1 cellular context compared by ENCODE assay signal in the genomic region with DNA sequence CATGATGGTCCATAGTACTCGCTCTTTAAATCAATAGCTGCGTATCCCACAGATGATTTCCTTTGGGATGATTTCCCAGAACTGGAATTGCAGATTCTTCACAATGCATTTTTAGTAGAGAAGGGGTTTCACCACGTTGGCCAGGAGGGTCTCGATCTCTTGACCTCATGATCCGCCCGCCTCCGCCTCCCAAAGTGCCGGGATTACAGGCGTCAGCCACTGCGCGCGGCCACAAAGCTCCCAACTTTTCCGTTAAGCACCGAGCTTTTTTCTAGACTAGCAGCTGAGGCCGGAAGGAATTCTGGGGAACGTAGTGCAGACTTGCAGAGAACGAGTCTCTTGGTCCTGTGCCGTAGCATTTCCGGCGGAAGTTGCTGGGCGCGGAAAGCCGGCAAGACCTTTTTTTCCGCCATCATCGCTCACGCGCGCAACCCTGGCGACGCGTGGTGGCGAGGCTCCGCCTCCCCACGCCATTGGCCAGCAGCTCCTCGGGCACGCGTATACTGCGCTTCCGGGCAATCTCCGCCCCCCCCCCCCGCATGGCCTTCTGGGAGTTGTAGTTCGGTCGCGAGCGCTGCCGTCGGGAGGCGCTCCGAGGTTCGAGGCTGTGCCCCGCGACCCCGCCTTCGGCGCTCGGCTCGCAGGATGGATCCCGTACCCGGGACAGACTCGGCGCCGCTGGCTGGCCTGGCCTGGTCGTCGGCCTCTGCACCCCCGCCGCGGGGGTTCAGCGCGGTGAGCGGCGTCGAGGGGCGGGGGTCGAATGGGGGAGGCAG.
A peak's percentile ranks its signal among the peaks of the same experiment; 100 is the strongest.
TF ChIP-seq lines count a peak whose summit lies in the region.

A gene (plus strand): TSS at position 557 of the 776 bp plus-strand sequence. CDS start 89 bp downstream, at position 646.

TF ChIP-seq in HepG2, 621 proteins besides CTCF, POLR2A, EP300 and RAD21 (continued from another document and continues in another):
- TF ChIP-seq REL (CRISPR knock-in tag; conservative IDR thresholded peaks at IDR 0.05) (no peak), NCOA5 (CRISPR knock-in tag; IDR thresholded peaks at IDR 0.05) (no peak), HDAC6 (IDR thresholded peaks at IDR 0.05; ENCODE audit: low read depth, low read length) (no peak), RBM22 (optimal IDR thresholded peaks at IDR 0.05; ENCODE audit: low read length) (peak; percentile 67), ZNF253 (CRISPR knock-in tag; IDR thresholded peaks at IDR 0.05; ENCODE audit: borderline replicate concordance) (no peak), NR2F2 (IDR thresholded peaks at IDR 0.05; ENCODE audit: borderline replicate concordance, low read depth) (no peak), KDM5A (IDR thresholded peaks at IDR 0.05; ENCODE audit: borderline replicate concordance, low read length) (peak; percentile 57; the same call in 1 of the 2 replicates), ZNF674 (CRISPR knock-in tag; IDR thresholded peaks at IDR 0.05; ENCODE audit: low read depth) (no peak), ZFYVE20 (CRISPR knock-in tag; IDR thresholded peaks at IDR 0.05; ENCODE audit: borderline replicate concordance, low read depth) (no peak), ZNF577 (CRISPR knock-in tag; IDR thresholded peaks at IDR 0.05; ENCODE audit: borderline replicate concordance, low read depth) (no peak), MAF1 (CRISPR knock-in tag; IDR thresholded peaks at IDR 0.05; ENCODE audit: borderline replicate concordance) (no peak), HIVEP1 (CRISPR knock-in tag; IDR thresholded peaks at IDR 0.05) (no peak), ZNF792 (CRISPR knock-in tag; IDR thresholded peaks at IDR 0.05) (0 out of 2 replicates have a peak, but pooled peaks have one; percentile 60), HNRNPK (IDR thresholded peaks at IDR 0.05; ENCODE audit: low read depth, low read length, poor library complexity, severe bottlenecking) (peak; percentile 70), ZNF101 (CRISPR knock-in tag; IDR thresholded peaks at IDR 0.05; ENCODE audit: borderline replicate concordance, low read depth) (no peak), U2AF1 (optimal IDR thresholded peaks at IDR 0.05; ENCODE audit: low read depth, low read length) (no peak), HDAC1 (CRISPR knock-in tag; IDR thresholded peaks at IDR 0.05) (peak; percentile 86), ZNF749 (CRISPR knock-in tag; IDR thresholded peaks at IDR 0.05; ENCODE audit: borderline replicate concordance) (no peak), ZNF672 (CRISPR knock-in tag; IDR thresholded peaks at IDR 0.05) (no peak), ZNF772 (CRISPR knock-in tag; IDR thresholded peaks at IDR 0.05) (peak; percentile 40), FOXK2 (IDR thresholded peaks at IDR 0.05) (no peak), JDP2 (CRISPR knock-in tag; IDR thresholded peaks at IDR 0.05; ENCODE audit: borderline replicate concordance) (no peak), ZNF562 (CRISPR knock-in tag; IDR thresholded peaks at IDR 0.05; ENCODE audit: borderline replicate concordance) (no peak), ZNF430 (CRISPR knock-in tag; IDR thresholded peaks at IDR 0.05) (no peak), ZZZ3 (CRISPR knock-in tag; IDR thresholded peaks at IDR 0.05; ENCODE audit: borderline replicate concordance) (peak; percentile 17; the same call in 1 of the 2 replicates)
- TF ChIP-seq, protein P1, sequence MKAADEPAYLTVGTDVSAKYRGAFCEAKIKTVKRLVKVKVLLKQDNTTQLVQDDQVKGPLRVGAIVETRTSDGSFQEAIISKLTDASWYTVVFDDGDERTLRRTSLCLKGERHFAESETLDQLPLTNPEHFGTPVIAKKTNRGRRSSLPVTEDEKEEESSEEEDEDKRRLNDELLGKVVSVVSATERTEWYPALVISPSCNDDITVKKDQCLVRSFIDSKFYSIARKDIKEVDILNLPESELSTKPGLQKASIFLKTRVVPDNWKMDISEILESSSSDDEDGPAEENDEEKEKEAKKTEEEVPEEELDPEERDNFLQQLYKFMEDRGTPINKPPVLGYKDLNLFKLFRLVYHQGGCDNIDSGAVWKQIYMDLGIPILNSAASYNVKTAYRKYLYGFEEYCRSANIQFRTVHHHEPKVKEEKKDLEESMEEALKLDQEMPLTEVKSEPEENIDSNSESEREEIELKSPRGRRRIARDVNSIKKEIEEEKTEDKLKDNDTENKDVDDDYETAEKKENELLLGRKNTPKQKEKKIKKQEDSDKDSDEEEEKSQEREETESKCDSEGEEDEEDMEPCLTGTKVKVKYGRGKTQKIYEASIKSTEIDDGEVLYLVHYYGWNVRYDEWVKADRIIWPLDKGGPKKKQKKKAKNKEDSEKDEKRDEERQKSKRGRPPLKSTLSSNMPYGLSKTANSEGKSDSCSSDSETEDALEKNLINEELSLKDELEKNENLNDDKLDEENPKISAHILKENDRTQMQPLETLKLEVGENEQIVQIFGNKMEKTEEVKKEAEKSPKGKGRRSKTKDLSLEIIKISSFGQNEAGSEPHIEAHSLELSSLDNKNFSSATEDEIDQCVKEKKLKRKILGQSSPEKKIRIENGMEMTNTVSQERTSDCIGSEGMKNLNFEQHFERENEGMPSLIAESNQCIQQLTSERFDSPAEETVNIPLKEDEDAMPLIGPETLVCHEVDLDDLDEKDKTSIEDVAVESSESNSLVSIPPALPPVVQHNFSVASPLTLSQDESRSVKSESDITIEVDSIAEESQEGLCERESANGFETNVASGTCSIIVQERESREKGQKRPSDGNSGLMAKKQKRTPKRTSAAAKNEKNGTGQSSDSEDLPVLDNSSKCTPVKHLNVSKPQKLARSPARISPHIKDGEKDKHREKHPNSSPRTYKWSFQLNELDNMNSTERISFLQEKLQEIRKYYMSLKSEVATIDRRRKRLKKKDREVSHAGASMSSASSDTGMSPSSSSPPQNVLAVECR (CRISPR knock-in tag; IDR thresholded peaks at IDR 0.05; ENCODE audit: borderline replicate concordance) = peak; percentile 84; the same call in 1 of the 2 replicates
- TF ChIP-seq, protein P2, sequence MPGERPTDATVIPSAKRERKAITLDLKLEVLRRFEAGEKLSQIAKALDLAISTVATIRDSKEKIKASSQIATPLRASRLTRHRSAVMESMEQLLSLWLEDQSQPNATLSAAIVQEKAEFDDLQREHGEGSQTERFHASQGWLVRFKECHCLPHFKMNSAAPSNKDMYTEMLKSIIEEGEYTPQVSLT (CRISPR knock-in tag; IDR thresholded peaks at IDR 0.05; ENCODE audit: borderline replicate concordance, low read depth) = no peak
- TF ChIP-seq, protein P3, sequence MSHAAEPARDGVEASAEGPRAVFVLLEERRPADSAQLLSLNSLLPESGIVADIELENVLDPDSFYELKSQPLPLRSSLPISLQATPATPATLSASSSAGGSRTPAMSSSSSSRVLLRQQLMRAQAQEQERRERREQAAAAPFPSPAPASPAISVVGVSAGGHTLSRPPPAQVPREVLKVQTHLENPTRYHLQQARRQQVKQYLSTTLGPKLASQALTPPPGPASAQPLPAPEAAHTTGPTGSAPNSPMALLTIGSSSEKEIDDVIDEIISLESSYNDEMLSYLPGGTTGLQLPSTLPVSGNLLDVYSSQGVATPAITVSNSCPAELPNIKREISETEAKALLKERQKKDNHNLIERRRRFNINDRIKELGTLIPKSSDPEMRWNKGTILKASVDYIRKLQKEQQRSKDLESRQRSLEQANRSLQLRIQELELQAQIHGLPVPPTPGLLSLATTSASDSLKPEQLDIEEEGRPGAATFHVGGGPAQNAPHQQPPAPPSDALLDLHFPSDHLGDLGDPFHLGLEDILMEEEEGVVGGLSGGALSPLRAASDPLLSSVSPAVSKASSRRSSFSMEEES (CRISPR knock-in tag; IDR thresholded peaks at IDR 0.05) = peak; percentile 63; the same call in 1 of the 2 replicates
- TF ChIP-seq, protein P4, sequence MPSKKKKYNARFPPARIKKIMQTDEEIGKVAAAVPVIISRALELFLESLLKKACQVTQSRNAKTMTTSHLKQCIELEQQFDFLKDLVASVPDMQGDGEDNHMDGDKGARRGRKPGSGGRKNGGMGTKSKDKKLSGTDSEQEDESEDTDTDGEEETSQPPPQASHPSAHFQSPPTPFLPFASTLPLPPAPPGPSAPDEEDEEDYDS (CRISPR knock-in tag; IDR thresholded peaks at IDR 0.05) = peak; percentile 37; the same call in 1 of the 2 replicates
- TF ChIP-seq, protein P5, sequence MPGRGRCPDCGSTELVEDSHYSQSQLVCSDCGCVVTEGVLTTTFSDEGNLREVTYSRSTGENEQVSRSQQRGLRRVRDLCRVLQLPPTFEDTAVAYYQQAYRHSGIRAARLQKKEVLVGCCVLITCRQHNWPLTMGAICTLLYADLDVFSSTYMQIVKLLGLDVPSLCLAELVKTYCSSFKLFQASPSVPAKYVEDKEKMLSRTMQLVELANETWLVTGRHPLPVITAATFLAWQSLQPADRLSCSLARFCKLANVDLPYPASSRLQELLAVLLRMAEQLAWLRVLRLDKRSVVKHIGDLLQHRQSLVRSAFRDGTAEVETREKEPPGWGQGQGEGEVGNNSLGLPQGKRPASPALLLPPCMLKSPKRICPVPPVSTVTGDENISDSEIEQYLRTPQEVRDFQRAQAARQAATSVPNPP (CRISPR knock-in tag; IDR thresholded peaks at IDR 0.05) = peak; percentile 68; the same call in 1 of the 2 replicates
- TF ChIP-seq, protein P6, sequence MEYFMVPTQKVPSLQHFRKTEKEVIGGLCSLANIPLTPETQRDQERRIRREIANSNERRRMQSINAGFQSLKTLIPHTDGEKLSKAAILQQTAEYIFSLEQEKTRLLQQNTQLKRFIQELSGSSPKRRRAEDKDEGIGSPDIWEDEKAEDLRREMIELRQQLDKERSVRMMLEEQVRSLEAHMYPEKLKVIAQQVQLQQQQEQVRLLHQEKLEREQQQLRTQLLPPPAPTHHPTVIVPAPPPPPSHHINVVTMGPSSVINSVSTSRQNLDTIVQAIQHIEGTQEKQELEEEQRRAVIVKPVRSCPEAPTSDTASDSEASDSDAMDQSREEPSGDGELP (IDR thresholded peaks at IDR 0.05; ENCODE audit: borderline replicate concordance, low read depth) = peak; percentile 93
- TF ChIP-seq, protein P7, sequence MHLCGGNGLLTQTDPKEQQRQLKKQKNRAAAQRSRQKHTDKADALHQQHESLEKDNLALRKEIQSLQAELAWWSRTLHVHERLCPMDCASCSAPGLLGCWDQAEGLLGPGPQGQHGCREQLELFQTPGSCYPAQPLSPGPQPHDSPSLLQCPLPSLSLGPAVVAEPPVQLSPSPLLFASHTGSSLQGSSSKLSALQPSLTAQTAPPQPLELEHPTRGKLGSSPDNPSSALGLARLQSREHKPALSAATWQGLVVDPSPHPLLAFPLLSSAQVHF (CRISPR knock-in tag; IDR thresholded peaks at IDR 0.05) = no peak
- TF ChIP-seq, protein P8, sequence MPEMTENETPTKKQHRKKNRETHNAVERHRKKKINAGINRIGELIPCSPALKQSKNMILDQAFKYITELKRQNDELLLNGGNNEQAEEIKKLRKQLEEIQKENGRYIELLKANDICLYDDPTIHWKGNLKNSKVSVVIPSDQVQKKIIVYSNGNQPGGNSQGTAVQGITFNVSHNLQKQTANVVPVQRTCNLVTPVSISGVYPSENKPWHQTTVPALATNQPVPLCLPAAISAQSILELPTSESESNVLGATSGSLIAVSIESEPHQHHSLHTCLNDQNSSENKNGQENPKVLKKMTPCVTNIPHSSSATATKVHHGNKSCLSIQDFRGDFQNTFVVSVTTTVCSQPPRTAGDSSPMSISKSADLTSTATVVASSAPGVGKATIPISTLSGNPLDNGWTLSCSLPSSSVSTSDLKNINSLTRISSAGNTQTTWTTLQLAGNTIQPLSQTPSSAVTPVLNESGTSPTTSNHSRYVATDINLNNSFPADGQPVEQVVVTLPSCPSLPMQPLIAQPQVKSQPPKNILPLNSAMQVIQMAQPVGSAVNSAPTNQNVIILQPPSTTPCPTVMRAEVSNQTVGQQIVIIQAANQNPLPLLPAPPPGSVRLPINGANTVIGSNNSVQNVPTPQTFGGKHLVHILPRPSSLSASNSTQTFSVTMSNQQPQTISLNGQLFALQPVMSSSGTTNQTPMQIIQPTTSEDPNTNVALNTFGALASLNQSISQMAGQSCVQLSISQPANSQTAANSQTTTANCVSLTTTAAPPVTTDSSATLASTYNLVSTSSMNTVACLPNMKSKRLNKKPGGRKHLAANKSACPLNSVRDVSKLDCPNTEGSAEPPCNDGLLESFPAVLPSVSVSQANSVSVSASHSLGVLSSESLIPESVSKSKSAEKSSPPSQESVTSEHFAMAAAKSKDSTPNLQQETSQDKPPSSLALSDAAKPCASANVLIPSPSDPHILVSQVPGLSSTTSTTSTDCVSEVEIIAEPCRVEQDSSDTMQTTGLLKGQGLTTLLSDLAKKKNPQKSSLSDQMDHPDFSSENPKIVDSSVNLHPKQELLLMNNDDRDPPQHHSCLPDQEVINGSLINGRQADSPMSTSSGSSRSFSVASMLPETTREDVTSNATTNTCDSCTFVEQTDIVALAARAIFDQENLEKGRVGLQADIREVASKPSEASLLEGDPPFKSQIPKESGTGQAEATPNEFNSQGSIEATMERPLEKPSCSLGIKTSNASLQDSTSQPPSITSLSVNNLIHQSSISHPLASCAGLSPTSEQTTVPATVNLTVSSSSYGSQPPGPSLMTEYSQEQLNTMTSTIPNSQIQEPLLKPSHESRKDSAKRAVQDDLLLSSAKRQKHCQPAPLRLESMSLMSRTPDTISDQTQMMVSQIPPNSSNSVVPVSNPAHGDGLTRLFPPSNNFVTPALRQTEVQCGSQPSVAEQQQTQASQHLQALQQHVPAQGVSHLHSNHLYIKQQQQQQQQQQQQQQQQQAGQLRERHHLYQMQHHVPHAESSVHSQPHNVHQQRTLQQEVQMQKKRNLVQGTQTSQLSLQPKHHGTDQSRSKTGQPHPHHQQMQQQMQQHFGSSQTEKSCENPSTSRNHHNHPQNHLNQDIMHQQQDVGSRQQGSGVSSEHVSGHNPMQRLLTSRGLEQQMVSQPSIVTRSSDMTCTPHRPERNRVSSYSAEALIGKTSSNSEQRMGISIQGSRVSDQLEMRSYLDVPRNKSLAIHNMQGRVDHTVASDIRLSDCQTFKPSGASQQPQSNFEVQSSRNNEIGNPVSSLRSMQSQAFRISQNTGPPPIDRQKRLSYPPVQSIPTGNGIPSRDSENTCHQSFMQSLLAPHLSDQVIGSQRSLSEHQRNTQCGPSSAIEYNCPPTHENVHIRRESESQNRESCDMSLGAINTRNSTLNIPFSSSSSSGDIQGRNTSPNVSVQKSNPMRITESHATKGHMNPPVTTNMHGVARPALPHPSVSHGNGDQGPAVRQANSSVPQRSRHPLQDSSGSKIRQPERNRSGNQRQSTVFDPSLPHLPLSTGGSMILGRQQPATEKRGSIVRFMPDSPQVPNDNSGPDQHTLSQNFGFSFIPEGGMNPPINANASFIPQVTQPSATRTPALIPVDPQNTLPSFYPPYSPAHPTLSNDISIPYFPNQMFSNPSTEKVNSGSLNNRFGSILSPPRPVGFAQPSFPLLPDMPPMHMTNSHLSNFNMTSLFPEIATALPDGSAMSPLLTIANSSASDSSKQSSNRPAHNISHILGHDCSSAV (CRISPR knock-in tag; IDR thresholded peaks at IDR 0.05; ENCODE audit: borderline replicate concordance) = no peak
- TF ChIP-seq, protein P9, sequence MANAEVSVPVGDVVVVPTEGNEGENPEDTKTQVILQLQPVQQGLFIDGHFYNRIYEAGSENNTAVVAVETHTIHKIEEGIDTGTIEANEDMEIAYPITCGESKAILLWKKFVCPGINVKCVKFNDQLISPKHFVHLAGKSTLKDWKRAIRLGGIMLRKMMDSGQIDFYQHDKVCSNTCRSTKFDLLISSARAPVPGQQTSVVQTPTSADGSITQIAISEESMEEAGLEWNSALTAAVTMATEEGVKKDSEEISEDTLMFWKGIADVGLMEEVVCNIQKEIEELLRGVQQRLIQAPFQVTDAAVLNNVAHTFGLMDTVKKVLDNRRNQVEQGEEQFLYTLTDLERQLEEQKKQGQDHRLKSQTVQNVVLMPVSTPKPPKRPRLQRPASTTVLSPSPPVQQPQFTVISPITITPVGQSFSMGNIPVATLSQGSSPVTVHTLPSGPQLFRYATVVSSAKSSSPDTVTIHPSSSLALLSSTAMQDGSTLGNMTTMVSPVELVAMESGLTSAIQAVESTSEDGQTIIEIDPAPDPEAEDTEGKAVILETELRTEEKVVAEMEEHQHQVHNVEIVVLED (CRISPR knock-in tag; IDR thresholded peaks at IDR 0.05; ENCODE audit: borderline replicate concordance) = peak; percentile 86
